ENCODE assay signal across 18 cellular contexts in the genomic region with DNA sequence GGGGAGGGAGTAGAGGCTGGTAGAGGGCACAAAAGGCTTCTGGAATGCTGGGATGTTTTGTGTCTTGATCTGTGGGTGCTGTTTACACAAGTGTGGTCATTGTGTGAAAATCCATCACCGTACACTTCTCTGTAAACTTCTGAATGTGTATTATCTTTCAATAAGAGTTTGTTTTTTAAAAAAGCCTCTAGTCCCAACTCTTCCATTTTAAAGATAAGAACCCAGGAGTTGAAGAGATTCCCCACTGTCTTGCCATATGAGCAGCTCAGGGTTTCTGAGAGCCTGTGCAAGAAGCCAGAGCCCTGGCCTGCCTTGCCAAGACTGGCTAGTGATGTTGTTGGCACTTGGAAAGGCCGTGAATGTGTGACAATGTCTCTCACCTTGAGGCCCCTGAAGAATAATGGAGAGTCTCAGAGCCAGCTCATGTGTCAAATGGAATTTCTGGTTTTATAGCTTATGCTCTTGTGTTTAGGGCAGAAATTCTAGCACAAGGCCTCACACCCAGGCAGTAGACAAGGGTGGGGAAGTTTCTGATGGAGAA. TPM values are rescaled to one million over a fixed set of nuclear protein-coding genes. Genes with fewer than 3 reads are reported as not detected.
DNase-seq lines count a peak whose midpoint lies in the region; FAIRE-seq and TF ChIP-seq lines count a peak whose summit lies in the region.
"Had no signal": no experiment of that assay in that cellular context is flagged by ENCODE, and none has a peak within 500 bp of the region (broad histone marks: within the 10 kb centered on the region; RNA-seq: fewer than 3 reads in every experiment).

No MANE protein-coding gene starts in this region.

- DNase-seq in breast epithelium (ENCODE audit: low spot score in 2 of 2) (no peak), mammary epithelial cell (no peak), kidney (peak; percentile 2), suprapubic skin (ENCODE audit: low spot score in 2 of 2) (no peak), NCI-H1417 (lab: John Stamatoyannopoulos, UW) (no peak), NK-92 (lab: John Stamatoyannopoulos, UW; ENCODE audit: unreplicated experiment) (no peak)
- DNase-seq in activated CD4-positive, alpha-beta memory T cell treated with anti-CD3 and anti-CD28 coated beads, Interleukin-2, amount 10 ng/mL, durations not matched to agents 7 days and 5 days = no peak
- no peak for DNase-seq in stimulated activated naive CD4-positive, alpha-beta T cell treated with Interleukin-2 at 50 U/mL for 16 hours (lab: John Stamatoyannopoulos, UW)
- DNase-seq: activated T-cell treated with anti-CD3 and anti-CD28 coated beads, Interleukin-2, amount 50 U/mL, for 4 hours; amygdala; DMS 273 treated with DMSO at 0.1 percent for 48 hours; left cardiac atrium; NCI-H1930; NCI-H524 treated with DMSO at 0.1 percent for 48 hours; stimulated activated CD4-positive, alpha-beta T cell treated with anti-CD3 and anti-CD28 coated beads, Interleukin-2, amount 100 ng/mL, for 24 hours; trophoblast cell had no signal

- dilution Hi-C loops in mammary epithelial cell (cut with HindIII; ENCODE audit: low sequenced_read_pairs) = no loop called here

- H3K4me1 Mint-ChIP-seq in activated CD4-positive, alpha-beta memory T cell treated with anti-CD3 and anti-CD28 coated beads, Interleukin-2, amount 10 ng/mL, durations not matched to agents 7 days and 5 days = peaks cover 64% of the 10 kb centered on the region

- H3K9ac ChIP-seq in mammary epithelial cell (ENCODE audit: insufficient read depth, low read length) = no peak overlapping the region
- no peak overlapping the region for H3K9ac ChIP-seq in kidney (ENCODE audit: low read length in 2 of 2)

- FAIRE-seq in kidney (lab: Jason Lieb, UNC) = no peak

- peaks cover 0 to 4% of the 10 kb centered on the region in 2 donors for H3K4me1 ChIP-seq in breast epithelium
- peaks cover 10% of the 10 kb centered on the region for H3K4me1 ChIP-seq in mammary epithelial cell (ENCODE audit: insufficient read depth, low read length)
- H3K4me1 ChIP-seq in kidney (ENCODE audit: control insufficient read depth in 1 of 2, insufficient read depth in 1 of 2, low read depth in 1 of 2, low read length in 2 of 2) = peaks cover 4 to 11% of the 10 kb centered on the region in 2 donors
- H3K4me1 ChIP-seq in suprapubic skin = peaks cover 18% of the 10 kb centered on the region

- TF ChIP-seq EP300 in suprapubic skin (IDR thresholded peaks at IDR 0.05) = no peak

- H3K9me3 Mint-ChIP-seq in activated CD4-positive, alpha-beta memory T cell treated with anti-CD3 and anti-CD28 coated beads, Interleukin-2, amount 10 ng/mL, durations not matched to agents 7 days and 5 days = no peaks in the 10 kb centered on the region
- H3K9me3 Mint-ChIP-seq: activated T-cell treated with anti-CD3 and anti-CD28 coated beads, Interleukin-2, amount 50 U/mL, for 4 hours had no signal

- in situ Hi-C loops in mammary epithelial cell (cut with MboI; ENCODE audit: low sequenced_read_pairs in 2 of 2) = no loop called here

- H3K36me3 ChIP-seq in breast epithelium = no peaks in the 10 kb centered on the region
- no peaks in the 10 kb centered on the region for H3K36me3 ChIP-seq in mammary epithelial cell (ENCODE audit: insufficient read depth, low read length)
- H3K36me3 ChIP-seq in kidney (ENCODE audit: control insufficient read depth in 1 of 2, insufficient read depth in 2 of 2, low read length in 2 of 2) = no peaks in the 10 kb centered on the region
- no peaks in the 10 kb centered on the region for H3K36me3 ChIP-seq in suprapubic skin

- peaks cover 38% of the 10 kb centered on the region for H3K36me3 Mint-ChIP-seq in activated CD4-positive, alpha-beta memory T cell treated with anti-CD3 and anti-CD28 coated beads, Interleukin-2, amount 10 ng/mL, durations not matched to agents 7 days and 5 days (ENCODE audit: low read depth)

- H3K27ac Mint-ChIP-seq in activated CD4-positive, alpha-beta memory T cell treated with anti-CD3 and anti-CD28 coated beads, Interleukin-2, amount 10 ng/mL, durations not matched to agents 7 days and 5 days = peak overlapping the region; percentile 89

- POLR2A ChIA-PET in activated CD4-positive, alpha-beta memory T cell treated with anti-CD3 and anti-CD28 coated beads, Interleukin-2, amount 10 ng/mL, durations not matched to agents 7 days and 5 days (lab: Charles Lee) = no interaction called here

- H3K4me3 ChIP-seq in breast epithelium (no peak overlapping the region), mammary epithelial cell (replicated peaks in 1 of 3; ENCODE audit: insufficient read depth in 1 of 3, low read depth in 2 of 3, low read length in 3 of 3) (no peak overlapping the region), kidney (ENCODE audit: low read length in 2 of 2) (no peak overlapping the region), suprapubic skin (no peak overlapping the region)
- H3K4me3 ChIP-seq: hepatocyte had no signal

- no peaks in the 10 kb centered on the region for H4K20me1 ChIP-seq in mammary epithelial cell (ENCODE audit: insufficient read depth, low read length)

- H3K27ac ChIP-seq in breast epithelium (peak overlapping the region; percentile 19 to 25), mammary epithelial cell (ENCODE audit: insufficient read depth, low read depth, low read length) (no peak overlapping the region), kidney (ENCODE audit: low read depth in 2 of 2, low read length in 2 of 2) (no peak overlapping the region), suprapubic skin (peak overlapping the region; percentile 15)
- H3K27ac ChIP-seq: hepatocyte had no signal

- H3K4me3 Mint-ChIP-seq in activated CD4-positive, alpha-beta memory T cell treated with anti-CD3 and anti-CD28 coated beads, Interleukin-2, amount 10 ng/mL, durations not matched to agents 7 days and 5 days = no peak overlapping the region
- H3K4me3 Mint-ChIP-seq: activated T-cell treated with anti-CD3 and anti-CD28 coated beads, Interleukin-2, amount 50 U/mL, for 4 hours had no signal

- intact Hi-C loops in breast epithelium (cut with DNase I; ENCODE audit: low total_unique reads) = no loop called here
- intact Hi-C loops in mammary epithelial cell (cut with micrococcal nuclease) = no loop called here
- intact Hi-C loops in kidney (cut with DNase I) = no loop called here

- WGBS in mammary epithelial cell (ENCODE audit: low coverage, missing lambda C conversion rate) = 89% methylated on average over 2 of the region's 2 CpGs
- 88% methylated on average over 2 of the region's 2 CpGs for WGBS in suprapubic skin

- no peaks in the 10 kb centered on the region for H3K9me3 ChIP-seq in breast epithelium
- H3K9me3 ChIP-seq in mammary epithelial cell (replicated peaks; ENCODE audit: insufficient read depth, low read length) = no peaks in the 10 kb centered on the region
- no peaks in the 10 kb centered on the region for H3K9me3 ChIP-seq in kidney (ENCODE audit: control insufficient read depth in 1 of 2, low read length in 2 of 2)
- no peaks in the 10 kb centered on the region for H3K9me3 ChIP-seq in suprapubic skin

- H2AFZ ChIP-seq in mammary epithelial cell (ENCODE audit: low read depth, low read length) = no peak overlapping the region
- H2AFZ ChIP-seq: hepatocyte had no signal

- no peak overlapping the region for H3K4me2 ChIP-seq in mammary epithelial cell (ENCODE audit: insufficient read depth, low read depth, low read length)
- H3K4me2 ChIP-seq: hepatocyte had no signal

- no peaks in the 10 kb centered on the region for H3K27me3 Mint-ChIP-seq in activated CD4-positive, alpha-beta memory T cell treated with anti-CD3 and anti-CD28 coated beads, Interleukin-2, amount 10 ng/mL, durations not matched to agents 7 days and 5 days

- TF ChIP-seq CTCF in breast epithelium (IDR thresholded peaks at IDR 0.05) (no peak), mammary epithelial cell (conservative IDR thresholded peaks at IDR 0.05 in 1 of 2, IDR thresholded peaks at IDR 0.05 in 1 of 2; ENCODE audit: extremely low read depth in 1 of 2, insufficient read depth in 1 of 2, low read depth in 1 of 2, low read length in 2 of 2) (no peak), kidney (IDR thresholded peaks at IDR 0.05; ENCODE audit: borderline replicate concordance, extremely low read depth, insufficient read depth) (no peak), suprapubic skin (IDR thresholded peaks at IDR 0.05) (no peak)

- H3K79me2 ChIP-seq in mammary epithelial cell (ENCODE audit: insufficient read depth, low read length) = peaks cover 34% of the 10 kb centered on the region

- no peaks in the 10 kb centered on the region for H3K27me3 ChIP-seq in breast epithelium
- no peaks in the 10 kb centered on the region for H3K27me3 ChIP-seq in mammary epithelial cell (ENCODE audit: insufficient read depth, low read length)
- H3K27me3 ChIP-seq in suprapubic skin = no peaks in the 10 kb centered on the region
- H3K27me3 ChIP-seq: hepatocyte had no signal

- no peak for TF ChIP-seq POLR2A in breast epithelium (IDR thresholded peaks at IDR 0.05)
- no peak for TF ChIP-seq POLR2A in suprapubic skin (IDR thresholded peaks at IDR 0.05)

- no TSS peak for BruUV-seq in mammary epithelial cell (replicated peaks; lab: Mats Ljungman, UMichigan)

- CTCF ChIA-PET in mammary epithelial cell (lab: Charles Lee; ENCODE audit: low non-redundant PET) = no interaction called here
- CTCF ChIA-PET in activated CD4-positive, alpha-beta memory T cell treated with anti-CD3 and anti-CD28 coated beads, Interleukin-2, amount 10 ng/mL, durations not matched to agents 7 days and 5 days (lab: Charles Lee) = interaction anchor here (0.6 kb wide), 1 partner anchor 72 kb away, joined by 3 read pairs; no protein-coding TSS in a partner anchor

RNA-seq across cellular contexts. Expression of a gene that starts 57.5 kb away (rescaled TPM):
- 1 to 10 TPM in 1 of 3 donors, not detected in 2; 2.5 TPM for total RNA-seq in breast epithelium
- under 1 TPM; 0.67 to 0.71 TPM for total RNA-seq in mammary epithelial cell
- polyA plus RNA-seq in mammary epithelial cell = 0.39 TPM
- polyA minus RNA-seq in mammary epithelial cell = not detected
- under 1 TPM; 0.20 to 0.48 TPM for total RNA-seq in activated CD4-positive, alpha-beta memory T cell treated with anti-CD3 and anti-CD28 coated beads, Interleukin-2, amount 10 ng/mL, durations not matched to agents 7 days and 5 days
- total RNA-seq in kidney = 0.38 TPM
- 1.7 TPM for polyA plus RNA-seq in kidney (ENCODE audit: insufficient read depth, low read depth, low replicate concordance)
- total RNA-seq in suprapubic skin = 1 to 10 TPM; 4.7 to 6.8 (median 5.5) TPM
- total RNA-seq: dermis microvascular lymphatic vessel endothelial cell had no signal

Comparison
In these comparisons a context has a peak if more than half of its experiments do, and no peak if none do; other contexts are left out.
1. H3K27ac ChIP-seq: peak in breast epithelium (2 of 2) and suprapubic skin (single experiment); none in mammary epithelial cell (single experiment) and kidney (0 of 2).